Comparison of ENCODE assay signal across 1 cellular context in genomic region chr2:120539937-120540718, GRCh38.
TF ChIP-seq lines count a peak whose summit lies in the region.

No MANE protein-coding gene starts in this region.

TF ChIP-seq in HepG2, 621 proteins besides CTCF, POLR2A, EP300 and RAD21 (continued from another document and continues in another):
- peak; percentile 77; the same call in 1 of the 2 replicates for TF ChIP-seq STAT6 (CRISPR knock-in tag; IDR thresholded peaks at IDR 0.05; ENCODE audit: borderline replicate concordance)
- no peak for TF ChIP-seq TIGD3 (CRISPR knock-in tag; IDR thresholded peaks at IDR 0.05; ENCODE audit: borderline replicate concordance)
- TF ChIP-seq, protein P1, sequence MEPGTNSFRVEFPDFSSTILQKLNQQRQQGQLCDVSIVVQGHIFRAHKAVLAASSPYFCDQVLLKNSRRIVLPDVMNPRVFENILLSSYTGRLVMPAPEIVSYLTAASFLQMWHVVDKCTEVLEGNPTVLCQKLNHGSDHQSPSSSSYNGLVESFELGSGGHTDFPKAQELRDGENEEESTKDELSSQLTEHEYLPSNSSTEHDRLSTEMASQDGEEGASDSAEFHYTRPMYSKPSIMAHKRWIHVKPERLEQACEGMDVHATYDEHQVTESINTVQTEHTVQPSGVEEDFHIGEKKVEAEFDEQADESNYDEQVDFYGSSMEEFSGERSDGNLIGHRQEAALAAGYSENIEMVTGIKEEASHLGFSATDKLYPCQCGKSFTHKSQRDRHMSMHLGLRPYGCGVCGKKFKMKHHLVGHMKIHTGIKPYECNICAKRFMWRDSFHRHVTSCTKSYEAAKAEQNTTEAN (CRISPR knock-in tag; conservative IDR thresholded peaks at IDR 0.05), result peak; percentile 66; the same call in 1 of the 2 replicates
- TF ChIP-seq ARNTL (CRISPR knock-in tag; IDR thresholded peaks at IDR 0.05), result peak; percentile 68
- no peak; the same call in 1 of the 2 replicates for TF ChIP-seq HMG20B (CRISPR knock-in tag; conservative IDR thresholded peaks at IDR 0.05)
- no peak for TF ChIP-seq CCAR2 (optimal IDR thresholded peaks at IDR 0.05; ENCODE audit: low read depth, low read length)
- no peak for TF ChIP-seq JUNB (CRISPR knock-in tag; IDR thresholded peaks at IDR 0.05; ENCODE audit: borderline replicate concordance)
- TF ChIP-seq ZBTB7B (CRISPR knock-in tag; IDR thresholded peaks at IDR 0.05), result peak; percentile 59
- TF ChIP-seq POGZ (CRISPR knock-in tag; IDR thresholded peaks at IDR 0.05), result no peak; the same call in 1 of the 2 replicates
- TF ChIP-seq FOSL1 (CRISPR knock-in tag; IDR thresholded peaks at IDR 0.05; ENCODE audit: borderline replicate concordance), result no peak
- no peak for TF ChIP-seq STAT5B (CRISPR knock-in tag; IDR thresholded peaks at IDR 0.05)
- 0 out of 2 replicates have a peak, but pooled peaks have one; percentile 52 for TF ChIP-seq ZNF451 (CRISPR knock-in tag; IDR thresholded peaks at IDR 0.05)
- TF ChIP-seq, protein P2, sequence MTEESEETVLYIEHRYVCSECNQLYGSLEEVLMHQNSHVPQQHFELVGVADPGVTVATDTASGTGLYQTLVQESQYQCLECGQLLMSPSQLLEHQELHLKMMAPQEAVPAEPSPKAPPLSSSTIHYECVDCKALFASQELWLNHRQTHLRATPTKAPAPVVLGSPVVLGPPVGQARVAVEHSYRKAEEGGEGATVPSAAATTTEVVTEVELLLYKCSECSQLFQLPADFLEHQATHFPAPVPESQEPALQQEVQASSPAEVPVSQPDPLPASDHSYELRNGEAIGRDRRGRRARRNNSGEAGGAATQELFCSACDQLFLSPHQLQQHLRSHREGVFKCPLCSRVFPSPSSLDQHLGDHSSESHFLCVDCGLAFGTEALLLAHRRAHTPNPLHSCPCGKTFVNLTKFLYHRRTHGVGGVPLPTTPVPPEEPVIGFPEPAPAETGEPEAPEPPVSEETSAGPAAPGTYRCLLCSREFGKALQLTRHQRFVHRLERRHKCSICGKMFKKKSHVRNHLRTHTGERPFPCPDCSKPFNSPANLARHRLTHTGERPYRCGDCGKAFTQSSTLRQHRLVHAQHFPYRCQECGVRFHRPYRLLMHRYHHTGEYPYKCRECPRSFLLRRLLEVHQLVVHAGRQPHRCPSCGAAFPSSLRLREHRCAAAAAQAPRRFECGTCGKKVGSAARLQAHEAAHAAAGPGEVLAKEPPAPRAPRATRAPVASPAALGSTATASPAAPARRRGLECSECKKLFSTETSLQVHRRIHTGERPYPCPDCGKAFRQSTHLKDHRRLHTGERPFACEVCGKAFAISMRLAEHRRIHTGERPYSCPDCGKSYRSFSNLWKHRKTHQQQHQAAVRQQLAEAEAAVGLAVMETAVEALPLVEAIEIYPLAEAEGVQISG (CRISPR knock-in tag; IDR thresholded peaks at IDR 0.05), result peak; percentile 72
- peak; percentile 49; the same call in 1 of the 2 replicates for TF ChIP-seq ZNF792 (CRISPR knock-in tag; IDR thresholded peaks at IDR 0.05)
- no peak for TF ChIP-seq ZNF652 (CRISPR knock-in tag; IDR thresholded peaks at IDR 0.05; ENCODE audit: borderline replicate concordance, low read depth)
- TF ChIP-seq, protein P3, sequence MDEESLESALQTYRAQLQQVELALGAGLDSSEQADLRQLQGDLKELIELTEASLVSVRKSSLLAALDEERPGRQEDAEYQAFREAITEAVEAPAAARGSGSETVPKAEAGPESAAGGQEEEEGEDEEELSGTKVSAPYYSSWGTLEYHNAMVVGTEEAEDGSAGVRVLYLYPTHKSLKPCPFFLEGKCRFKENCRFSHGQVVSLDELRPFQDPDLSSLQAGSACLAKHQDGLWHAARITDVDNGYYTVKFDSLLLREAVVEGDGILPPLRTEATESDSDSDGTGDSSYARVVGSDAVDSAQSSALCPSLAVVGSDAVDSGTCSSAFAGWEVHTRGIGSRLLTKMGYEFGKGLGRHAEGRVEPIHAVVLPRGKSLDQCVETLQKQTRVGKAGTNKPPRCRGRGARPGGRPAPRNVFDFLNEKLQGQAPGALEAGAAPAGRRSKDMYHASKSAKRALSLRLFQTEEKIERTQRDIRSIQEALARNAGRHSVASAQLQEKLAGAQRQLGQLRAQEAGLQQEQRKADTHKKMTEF (CRISPR knock-in tag; IDR thresholded peaks at IDR 0.05), result peak; percentile 91
- TF ChIP-seq HNF4G (IDR thresholded peaks at IDR 0.05; ENCODE audit: borderline replicate concordance, low read depth, low read length), result peak; percentile 33; the same call in 1 of the 2 replicates
- TF ChIP-seq HNF4G (CRISPR knock-in tag; IDR thresholded peaks at IDR 0.05; ENCODE audit: borderline replicate concordance, low read depth), result 0 out of 2 replicates have a peak, but pooled peaks have one; percentile 65
- peak; percentile 86 for TF ChIP-seq MTA1 (CRISPR knock-in tag; IDR thresholded peaks at IDR 0.05; ENCODE audit: borderline replicate concordance)
- no peak for TF ChIP-seq SMARCE1 (IDR thresholded peaks at IDR 0.05; ENCODE audit: borderline replicate concordance)
- TF ChIP-seq, protein P4, sequence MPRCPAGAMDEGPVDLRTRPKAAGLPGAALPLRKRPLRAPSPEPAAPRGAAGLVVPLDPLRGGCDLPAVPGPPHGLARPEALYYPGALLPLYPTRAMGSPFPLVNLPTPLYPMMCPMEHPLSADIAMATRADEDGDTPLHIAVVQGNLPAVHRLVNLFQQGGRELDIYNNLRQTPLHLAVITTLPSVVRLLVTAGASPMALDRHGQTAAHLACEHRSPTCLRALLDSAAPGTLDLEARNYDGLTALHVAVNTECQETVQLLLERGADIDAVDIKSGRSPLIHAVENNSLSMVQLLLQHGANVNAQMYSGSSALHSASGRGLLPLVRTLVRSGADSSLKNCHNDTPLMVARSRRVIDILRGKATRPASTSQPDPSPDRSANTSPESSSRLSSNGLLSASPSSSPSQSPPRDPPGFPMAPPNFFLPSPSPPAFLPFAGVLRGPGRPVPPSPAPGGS (CRISPR knock-in tag; IDR thresholded peaks at IDR 0.05), result peak; percentile 83; the same call in 1 of the 2 replicates
- TF ChIP-seq ZFP82 (CRISPR knock-in tag; IDR thresholded peaks at IDR 0.05; ENCODE audit: borderline replicate concordance), result no peak
- TF ChIP-seq ZNF780A (CRISPR knock-in tag; IDR thresholded peaks at IDR 0.05), result peak; percentile 83; the same call in 1 of the 2 replicates
- TF ChIP-seq, protein P5, sequence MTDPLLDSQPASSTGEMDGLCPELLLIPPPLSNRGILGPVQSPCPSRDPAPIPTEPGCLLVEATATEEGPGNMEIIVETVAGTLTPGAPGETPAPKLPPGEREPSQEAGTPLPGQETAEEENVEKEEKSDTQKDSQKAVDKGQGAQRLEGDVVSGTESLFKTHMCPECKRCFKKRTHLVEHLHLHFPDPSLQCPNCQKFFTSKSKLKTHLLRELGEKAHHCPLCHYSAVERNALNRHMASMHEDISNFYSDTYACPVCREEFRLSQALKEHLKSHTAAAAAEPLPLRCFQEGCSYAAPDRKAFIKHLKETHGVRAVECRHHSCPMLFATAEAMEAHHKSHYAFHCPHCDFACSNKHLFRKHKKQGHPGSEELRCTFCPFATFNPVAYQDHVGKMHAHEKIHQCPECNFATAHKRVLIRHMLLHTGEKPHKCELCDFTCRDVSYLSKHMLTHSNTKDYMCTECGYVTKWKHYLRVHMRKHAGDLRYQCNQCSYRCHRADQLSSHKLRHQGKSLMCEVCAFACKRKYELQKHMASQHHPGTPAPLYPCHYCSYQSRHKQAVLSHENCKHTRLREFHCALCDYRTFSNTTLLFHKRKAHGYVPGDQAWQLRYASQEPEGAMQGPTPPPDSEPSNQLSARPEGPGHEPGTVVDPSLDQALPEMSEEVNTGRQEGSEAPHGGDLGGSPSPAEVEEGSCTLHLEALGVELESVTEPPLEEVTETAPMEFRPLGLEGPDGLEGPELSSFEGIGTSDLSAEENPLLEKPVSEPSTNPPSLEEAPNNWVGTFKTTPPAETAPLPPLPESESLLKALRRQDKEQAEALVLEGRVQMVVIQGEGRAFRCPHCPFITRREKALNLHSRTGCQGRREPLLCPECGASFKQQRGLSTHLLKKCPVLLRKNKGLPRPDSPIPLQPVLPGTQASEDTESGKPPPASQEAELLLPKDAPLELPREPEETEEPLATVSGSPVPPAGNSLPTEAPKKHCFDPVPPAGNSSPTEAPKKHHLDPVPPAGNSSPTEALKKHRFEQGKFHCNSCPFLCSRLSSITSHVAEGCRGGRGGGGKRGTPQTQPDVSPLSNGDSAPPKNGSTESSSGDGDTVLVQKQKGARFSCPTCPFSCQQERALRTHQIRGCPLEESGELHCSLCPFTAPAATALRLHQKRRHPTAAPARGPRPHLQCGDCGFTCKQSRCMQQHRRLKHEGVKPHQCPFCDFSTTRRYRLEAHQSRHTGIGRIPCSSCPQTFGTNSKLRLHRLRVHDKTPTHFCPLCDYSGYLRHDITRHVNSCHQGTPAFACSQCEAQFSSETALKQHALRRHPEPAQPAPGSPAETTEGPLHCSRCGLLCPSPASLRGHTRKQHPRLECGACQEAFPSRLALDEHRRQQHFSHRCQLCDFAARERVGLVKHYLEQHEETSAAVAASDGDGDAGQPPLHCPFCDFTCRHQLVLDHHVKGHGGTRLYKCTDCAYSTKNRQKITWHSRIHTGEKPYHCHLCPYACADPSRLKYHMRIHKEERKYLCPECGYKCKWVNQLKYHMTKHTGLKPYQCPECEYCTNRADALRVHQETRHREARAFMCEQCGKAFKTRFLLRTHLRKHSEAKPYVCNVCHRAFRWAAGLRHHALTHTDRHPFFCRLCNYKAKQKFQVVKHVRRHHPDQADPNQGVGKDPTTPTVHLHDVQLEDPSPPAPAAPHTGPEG (CRISPR knock-in tag; IDR thresholded peaks at IDR 0.05), result peak; percentile 78; the same call in 1 of the 2 replicates
- no peak; the same call in 1 of the 2 replicates for TF ChIP-seq ZNF512B (CRISPR knock-in tag; IDR thresholded peaks at IDR 0.05; ENCODE audit: borderline replicate concordance)
- no peak for TF ChIP-seq SCMH1 (CRISPR knock-in tag; IDR thresholded peaks at IDR 0.05; ENCODE audit: borderline replicate concordance)
- TF ChIP-seq ZNF672 (CRISPR knock-in tag; IDR thresholded peaks at IDR 0.05), result no peak
- TF ChIP-seq ZNF234 (CRISPR knock-in tag; conservative IDR thresholded peaks at IDR 0.05), result no peak
- TF ChIP-seq XBP1 (CRISPR knock-in tag; IDR thresholded peaks at IDR 0.05), result peak; percentile 46; the same call in 1 of the 2 replicates
- peak; percentile 54 for TF ChIP-seq ZNF205 (CRISPR knock-in tag; IDR thresholded peaks at IDR 0.05)
- no peak for TF ChIP-seq ZNF546 (CRISPR knock-in tag; conservative IDR thresholded peaks at IDR 0.05)
- TF ChIP-seq, protein P6, sequence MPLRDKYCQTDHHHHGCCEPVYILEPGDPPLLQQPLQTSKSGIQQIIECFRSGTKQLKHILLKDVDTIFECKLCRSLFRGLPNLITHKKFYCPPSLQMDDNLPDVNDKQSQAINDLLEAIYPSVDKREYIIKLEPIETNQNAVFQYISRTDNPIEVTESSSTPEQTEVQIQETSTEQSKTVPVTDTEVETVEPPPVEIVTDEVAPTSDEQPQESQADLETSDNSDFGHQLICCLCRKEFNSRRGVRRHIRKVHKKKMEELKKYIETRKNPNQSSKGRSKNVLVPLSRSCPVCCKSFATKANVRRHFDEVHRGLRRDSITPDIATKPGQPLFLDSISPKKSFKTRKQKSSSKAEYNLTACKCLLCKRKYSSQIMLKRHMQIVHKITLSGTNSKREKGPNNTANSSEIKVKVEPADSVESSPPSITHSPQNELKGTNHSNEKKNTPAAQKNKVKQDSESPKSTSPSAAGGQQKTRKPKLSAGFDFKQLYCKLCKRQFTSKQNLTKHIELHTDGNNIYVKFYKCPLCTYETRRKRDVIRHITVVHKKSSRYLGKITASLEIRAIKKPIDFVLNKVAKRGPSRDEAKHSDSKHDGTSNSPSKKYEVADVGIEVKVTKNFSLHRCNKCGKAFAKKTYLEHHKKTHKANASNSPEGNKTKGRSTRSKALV (CRISPR knock-in tag; IDR thresholded peaks at IDR 0.05), result peak; percentile 84; the same call in 1 of the 2 replicates
- TF ChIP-seq SMYD3 (CRISPR knock-in tag; IDR thresholded peaks at IDR 0.05), result peak; percentile 83; the same call in 1 of the 2 replicates
- no peak for TF ChIP-seq ZNF781 (CRISPR knock-in tag; IDR thresholded peaks at IDR 0.05; ENCODE audit: borderline replicate concordance, not compliant biosample characterization)
